In the genomic region with DNA sequence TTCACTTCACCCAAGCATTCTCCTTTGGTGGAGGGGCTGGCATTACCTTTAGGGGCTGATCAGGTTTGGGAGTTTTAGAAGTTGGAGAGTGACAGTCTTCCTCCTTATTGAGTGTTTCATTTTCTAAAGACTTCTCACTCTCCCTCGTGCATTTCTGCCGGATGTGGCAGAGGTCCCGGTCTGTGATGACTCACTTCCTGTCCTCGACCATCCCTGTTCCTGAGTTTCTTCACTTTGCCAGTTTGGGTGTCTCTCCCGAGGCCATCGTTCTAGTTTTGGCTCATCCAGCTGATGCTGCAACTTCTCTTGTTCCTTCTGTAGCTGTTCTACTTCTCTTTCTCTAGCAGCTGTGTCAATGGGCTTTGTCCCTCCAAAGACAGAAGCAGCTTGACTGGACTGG, we compare ENCODE assay signal across 8 cellular contexts.
A peak's percentile ranks its signal among the peaks of the same experiment; 100 is the strongest.
DNase-seq lines count a peak whose midpoint lies in the region; ATAC-seq and TF ChIP-seq lines count a peak whose summit lies in the region.

No MANE protein-coding gene starts in this region.

- no peak overlapping the region for H2AFZ ChIP-seq in fibroblast of lung (ENCODE audit: low read length)

- intact Hi-C loops in sciatic nerve (cut with DNase I), result no loop called here

- peak; percentile 80 for ATAC-seq in sciatic nerve
- no peak for ATAC-seq in GM19463 (IDR thresholded peaks at IDR 0.05; ENCODE audit: unreplicated experiment)
- ATAC-seq in HG03342 (IDR thresholded peaks at IDR 0.05; ENCODE audit: unreplicated experiment), result no peak

- no peaks in the 10 kb centered on the region for H4K20me1 ChIP-seq in fibroblast of lung (ENCODE audit: control insufficient read depth, extremely low read depth, insufficient read depth, low read length)

- H3K9me3 ChIP-seq in fibroblast of lung (ENCODE audit: control insufficient read depth, insufficient read depth, low read depth, low read length), result no peaks in the 10 kb centered on the region

- H3K9ac ChIP-seq in fibroblast of lung (ENCODE audit: insufficient read depth, low read length), result no peak overlapping the region

- H3K4me2 ChIP-seq in fibroblast of lung (ENCODE audit: extremely low read depth, insufficient read depth, low read length), result no peak overlapping the region

- no peaks in the 10 kb centered on the region for H3K79me2 ChIP-seq in fibroblast of lung (ENCODE audit: control insufficient read depth, insufficient read depth, low read length)

- H3K27ac ChIP-seq in fibroblast of lung (ENCODE audit: insufficient read depth, low read length), result no peak overlapping the region

- no peak for TF ChIP-seq CTCF in fibroblast of lung (conservative IDR thresholded peaks at IDR 0.05 in 1 of 2, IDR thresholded peaks at IDR 0.05 in 1 of 2; ENCODE audit: low read depth in 1 of 2, low read length in 2 of 2)

- no peaks in the 10 kb centered on the region for H3K27me3 ChIP-seq in fibroblast of lung (ENCODE audit: control insufficient read depth, insufficient read depth, low read length)

- no peaks in the 10 kb centered on the region for H3K36me3 ChIP-seq in fibroblast of lung (ENCODE audit: control insufficient read depth, insufficient read depth, low read length)

- peak; percentile 80 for DNase-seq in HCEC 1CT
- DNase-seq in SW 1271 (lab: John Stamatoyannopoulos, UW), result peak; percentile 2 to 23
- DNase-seq in fibroblast of lung (ENCODE audit: low read depth in 2 of 2), result peak; percentile 56 to 67
- peak; percentile 63 for DNase-seq in sciatic nerve (ENCODE audit: low spot score)
- DNase-seq in NCI-H2196 (lab: John Stamatoyannopoulos, UW; ENCODE audit: unreplicated experiment), result no peak
- no peak for DNase-seq in NCI-H128 (lab: John Stamatoyannopoulos, UW; ENCODE audit: unreplicated experiment)

- no peak overlapping the region for H3K4me3 ChIP-seq in fibroblast of lung (replicated peaks in 1 of 4; ENCODE audit: control extremely low read depth in 1 of 4, insufficient read depth in 1 of 4, low read depth in 3 of 4, low read length in 4 of 4)

- H3K4me1 ChIP-seq in fibroblast of lung (ENCODE audit: control insufficient read depth, extremely low read depth, insufficient read depth, low read length), result peaks cover 2% of the 10 kb centered on the region

Comparison
In these comparisons a context has a peak if more than half of its experiments do, and no peak if none do; other contexts are left out.
1. DNase-seq: peak in HCEC 1CT (single experiment), SW 1271 (2 of 2), fibroblast of lung (2 of 2) and sciatic nerve (single experiment); none in NCI-H2196 (single experiment) and NCI-H128 (single experiment).